9 cellular contexts compared by ENCODE assay signal in genomic region chr11:63882555-63883242, GRCh38. TPM values are rescaled to one million over a fixed set of nuclear protein-coding genes. Genes with fewer than 3 reads are reported as not detected.
A peak's percentile ranks its signal among the peaks of the same experiment; 100 is the strongest.
DNase-seq lines count a peak whose midpoint lies in the region; ATAC-seq and TF ChIP-seq lines count a peak whose summit lies in the region.
"Had no signal": no experiment of that assay in that cellular context is flagged by ENCODE, and none has a peak within 500 bp of the region (broad histone marks: within the 10 kb centered on the region; RNA-seq: fewer than 3 reads in every experiment).

No MANE protein-coding gene starts in this region.

- in situ Hi-C loops in mammary epithelial cell (cut with MboI; ENCODE audit: low sequenced_read_pairs in 2 of 2): no loop called here

- dilution Hi-C loops in mammary epithelial cell (cut with HindIII; ENCODE audit: low sequenced_read_pairs): no loop called here

- H3K9me3 Mint-ChIP-seq in activated naive CD8-positive, alpha-beta T cell (ENCODE audit: low read depth): no peaks in the 10 kb centered on the region
- no peaks in the 10 kb centered on the region for H3K9me3 Mint-ChIP-seq in activated naive CD8-positive, alpha-beta T cell treated with anti-CD3 and anti-CD28 coated beads for 36 hours

- H3K27ac Mint-ChIP-seq in activated naive CD8-positive, alpha-beta T cell: peak overlapping the region; percentile 70
- no peak overlapping the region for H3K27ac Mint-ChIP-seq in activated naive CD8-positive, alpha-beta T cell treated with anti-CD3 and anti-CD28 coated beads for 36 hours

- BruUV-seq in mammary epithelial cell (replicated peaks; lab: Mats Ljungman, UMichigan): no TSS peak

- TF ChIP-seq CTCF in VCaP (conservative IDR thresholded peaks at IDR 0.05) (no peak), upper lobe of left lung (IDR thresholded peaks at IDR 0.05) (no peak), mammary epithelial cell (conservative IDR thresholded peaks at IDR 0.05 in 1 of 2, IDR thresholded peaks at IDR 0.05 in 1 of 2; ENCODE audit: extremely low read depth in 1 of 2, insufficient read depth in 1 of 2, low read depth in 1 of 2, low read length in 2 of 2) (no peak)

- no peak for DNase-seq in activated naive CD8-positive, alpha-beta T cell treated with anti-CD3 and anti-CD28 coated beads for 36 hours
- peak in 1 of 2 donors; percentile 61 for DNase-seq in upper lobe of left lung
- no peak for DNase-seq in mammary epithelial cell

- CTCF ChIA-PET in mammary epithelial cell (lab: Charles Lee; ENCODE audit: low non-redundant PET): no interaction called here

- H3K27me3 Mint-ChIP-seq in activated naive CD8-positive, alpha-beta T cell: no peaks in the 10 kb centered on the region
- H3K27me3 Mint-ChIP-seq in activated naive CD8-positive, alpha-beta T cell treated with anti-CD3 and anti-CD28 coated beads for 36 hours: no peaks in the 10 kb centered on the region

- TF ChIP-seq EP300 in upper lobe of left lung (IDR thresholded peaks at IDR 0.05): no peak

- H4K20me1 ChIP-seq in mammary epithelial cell (ENCODE audit: insufficient read depth, low read length): peaks cover 7% of the 10 kb centered on the region

- WGBS in upper lobe of left lung, 2 donors: 67 to 76% methylated on average over 7 of the region's 7 CpGs
- WGBS in mammary epithelial cell (ENCODE audit: low coverage, missing lambda C conversion rate): 44% methylated on average over 3 of the region's 7 CpGs

- ATAC-seq in upper lobe of left lung (ENCODE audit: low FRiP score in 2 of 2): peak; percentile 10 to 88
- ATAC-seq in GM21717 (IDR thresholded peaks at IDR 0.05; ENCODE audit: unreplicated experiment): no peak
- no peak for ATAC-seq in HG02763 (IDR thresholded peaks at IDR 0.05; ENCODE audit: unreplicated experiment)

- H3K27me3 ChIP-seq in iPS-15b (ENCODE audit: control insufficient read depth, insufficient read depth, low read length) (no peaks in the 10 kb centered on the region), upper lobe of left lung (no peaks in the 10 kb centered on the region), mammary epithelial cell (ENCODE audit: insufficient read depth, low read length) (no peaks in the 10 kb centered on the region)
- H3K27me3 ChIP-seq: hepatocyte had no signal

- H3K36me3 ChIP-seq in iPS-15b (ENCODE audit: control insufficient read depth, insufficient read depth, low read length) (peaks cover 3% of the 10 kb centered on the region), upper lobe of left lung (peaks cover 0 to 7% (median 2%) of the 10 kb centered on the region in 4 donors), mammary epithelial cell (ENCODE audit: insufficient read depth, low read length) (no peaks in the 10 kb centered on the region)

- no peaks in the 10 kb centered on the region for H3K9me3 ChIP-seq in iPS-15b (ENCODE audit: control insufficient read depth, insufficient read depth, low read length)
- no peaks in the 10 kb centered on the region for H3K9me3 ChIP-seq in upper lobe of left lung
- no peaks in the 10 kb centered on the region for H3K9me3 ChIP-seq in mammary epithelial cell (replicated peaks; ENCODE audit: insufficient read depth, low read length)

- peaks cover 2% of the 10 kb centered on the region for H3K36me3 Mint-ChIP-seq in activated naive CD8-positive, alpha-beta T cell
- H3K36me3 Mint-ChIP-seq in activated naive CD8-positive, alpha-beta T cell treated with anti-CD3 and anti-CD28 coated beads for 36 hours: peaks cover 32% of the 10 kb centered on the region

- H3K4me3 ChIP-seq in iPS-15b (ENCODE audit: low read depth, low read length) (peak overlapping the region; percentile 22), upper lobe of left lung (no peak overlapping the region), mammary epithelial cell (replicated peaks in 1 of 3; ENCODE audit: insufficient read depth in 1 of 3, low read depth in 2 of 3, low read length in 3 of 3) (no peak overlapping the region)
- H3K4me3 ChIP-seq: hepatocyte had no signal

- H3K9ac ChIP-seq in iPS-15b (ENCODE audit: low read depth, low read length): no peak overlapping the region
- H3K9ac ChIP-seq in mammary epithelial cell (ENCODE audit: insufficient read depth, low read length): no peak overlapping the region

- H3K4me1 ChIP-seq in iPS-15b (ENCODE audit: control insufficient read depth, insufficient read depth, low read length) (peaks cover 30% of the 10 kb centered on the region), upper lobe of left lung (peaks cover 28 to 59% (median 51%) of the 10 kb centered on the region in 4 donors), mammary epithelial cell (ENCODE audit: insufficient read depth, low read length) (peaks cover 20% of the 10 kb centered on the region)

- no peak for TF ChIP-seq POLR2A in upper lobe of left lung (IDR thresholded peaks at IDR 0.05)

- peak overlapping the region; percentile 17 for H3K4me3 Mint-ChIP-seq in activated naive CD8-positive, alpha-beta T cell
- no peak overlapping the region for H3K4me3 Mint-ChIP-seq in activated naive CD8-positive, alpha-beta T cell treated with anti-CD3 and anti-CD28 coated beads for 36 hours

- H2AFZ ChIP-seq in mammary epithelial cell (ENCODE audit: low read depth, low read length): no peak overlapping the region
- H2AFZ ChIP-seq: hepatocyte had no signal

- H3K79me2 ChIP-seq in mammary epithelial cell (ENCODE audit: insufficient read depth, low read length): peaks cover 91% of the 10 kb centered on the region

- H3K27ac ChIP-seq in VCaP: peak overlapping the region; percentile 75
- peak overlapping the region in 1 of 4 donors; percentile 27 for H3K27ac ChIP-seq in upper lobe of left lung
- H3K27ac ChIP-seq in mammary epithelial cell (ENCODE audit: insufficient read depth, low read depth, low read length): no peak overlapping the region
- H3K27ac ChIP-seq: hepatocyte had no signal

- peaks cover 80% of the 10 kb centered on the region for H3K4me1 Mint-ChIP-seq in activated naive CD8-positive, alpha-beta T cell (ENCODE audit: low read depth)
- peaks cover 76% of the 10 kb centered on the region for H3K4me1 Mint-ChIP-seq in activated naive CD8-positive, alpha-beta T cell treated with anti-CD3 and anti-CD28 coated beads for 36 hours

- intact Hi-C loops in mammary epithelial cell (cut with micrococcal nuclease): no loop called here

- H3K4me2 ChIP-seq in mammary epithelial cell (ENCODE audit: insufficient read depth, low read depth, low read length): no peak overlapping the region
- H3K4me2 ChIP-seq: hepatocyte had no signal

RNA-seq across cellular contexts. Expression of gene RCOR2, which starts 34.3 kb away (rescaled TPM):
- under 1 TPM; 0.58 to 0.82 TPM for total RNA-seq in activated naive CD8-positive, alpha-beta T cell treated with anti-CD3 and anti-CD28 coated beads for 36 hours
- total RNA-seq in upper lobe of left lung (under 1 TPM in 2 of 6 donors, not detected in 4; 0.14 to 0.40 TPM), mammary epithelial cell (under 1 TPM; 0.14 to 0.17 TPM)
- polyA plus RNA-seq in mammary epithelial cell: 0.08 TPM
- polyA minus RNA-seq in mammary epithelial cell: not detected

RNA-seq across cellular contexts. Expression of gene MARK2, which starts 43.8 kb away (rescaled TPM):
- 10 to 100 TPM; 27.7 to 29.0 TPM for total RNA-seq in activated naive CD8-positive, alpha-beta T cell treated with anti-CD3 and anti-CD28 coated beads for 36 hours
- total RNA-seq in upper lobe of left lung (10 to 100 TPM; 41.7 to 67.1 (median 50.7) TPM), mammary epithelial cell (10 to 100 TPM; 26.7 to 64.4 TPM)
- 38.9 TPM for polyA plus RNA-seq in mammary epithelial cell
- polyA minus RNA-seq in mammary epithelial cell: 79.0 TPM

RNA-seq across cellular contexts. Expression of gene NAA40, which starts 56.1 kb away (rescaled TPM):
- 10 to 100 TPM; 18.3 to 21.6 TPM for total RNA-seq in activated naive CD8-positive, alpha-beta T cell treated with anti-CD3 and anti-CD28 coated beads for 36 hours
- total RNA-seq in upper lobe of left lung: 10 to 100 TPM in 5 of 6 donors, 1 to 10 TPM in 1; 7.8 to 41.9 (median 16.5) TPM
- 10 to 100 TPM; 16.3 to 20.2 TPM for total RNA-seq in mammary epithelial cell
- polyA plus RNA-seq in mammary epithelial cell: 18.0 TPM
- polyA minus RNA-seq in mammary epithelial cell: 19.3 TPM

Comparison
In these comparisons a context has a peak if more than half of its experiments do, and no peak if none do; other contexts are left out.
1. ATAC-seq: peak in upper lobe of left lung (2 of 2); none in GM21717 (single experiment) and HG02763 (single experiment).